In the genomic region with DNA sequence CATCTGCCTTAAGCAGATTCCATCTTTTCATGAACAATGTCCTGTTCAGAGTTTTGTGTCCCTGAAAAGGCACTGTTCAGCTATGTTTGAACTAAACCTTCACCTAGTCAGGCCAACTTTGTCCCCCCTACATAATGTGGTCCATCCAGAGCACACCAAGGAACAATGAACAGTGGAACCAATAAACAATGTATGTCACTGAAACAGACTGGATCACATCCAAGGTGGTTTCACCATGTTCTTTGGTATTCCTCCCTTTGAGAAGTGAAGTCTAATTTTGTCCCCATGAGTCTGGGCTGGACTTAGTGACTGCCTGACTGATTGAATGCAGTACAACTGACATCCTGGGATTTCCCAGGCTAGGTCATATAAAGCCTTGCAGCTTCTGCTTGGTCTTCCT, we compare ENCODE assay signal across 19 cellular contexts.
"Had no signal": no experiment of that assay in that cellular context is flagged by ENCODE, and none has a peak within 500 bp of the region (broad histone marks: within the 10 kb centered on the region; RNA-seq: fewer than 3 reads in every experiment).

No MANE protein-coding gene starts in this region.

- H3K27ac ChIP-seq: SJSA1, SK-N-MC had no signal

- DNase-seq: KBM-7, MV-4-11, NCI-H1048, NCI-H1105, NCI-H1417, NCI-H1436 treated with DMSO at 0.1 percent for 48 hours, NCI-H1694, NCI-H187 treated with DMSO at 0.1 percent for 48 hours, NCI-H2029 treated with DMSO at 0.1 percent for 48 hours, NCI-H2171 treated with DMSO at 0.1 percent for 48 hours, NCI-H345, NCI-H524, NCI-H526 treated with DMSO at 0.1 percent for 48 hours, NCI-H748 treated with DMSO at 0.1 percent for 48 hours, Right ventricle myocardium superior, RPMI8226, SIG-M5 had no signal

- H3K36me3 ChIP-seq: SJSA1 had no signal

- H3K4me1 ChIP-seq: SJSA1 had no signal

- H3K9me3 ChIP-seq: SJSA1 had no signal

- H3K27me3 ChIP-seq: SJSA1 had no signal

- H3K4me3 ChIP-seq: SJSA1, SK-N-MC had no signal
